ENCODE assay signal across 24 cellular contexts in the genomic region with DNA sequence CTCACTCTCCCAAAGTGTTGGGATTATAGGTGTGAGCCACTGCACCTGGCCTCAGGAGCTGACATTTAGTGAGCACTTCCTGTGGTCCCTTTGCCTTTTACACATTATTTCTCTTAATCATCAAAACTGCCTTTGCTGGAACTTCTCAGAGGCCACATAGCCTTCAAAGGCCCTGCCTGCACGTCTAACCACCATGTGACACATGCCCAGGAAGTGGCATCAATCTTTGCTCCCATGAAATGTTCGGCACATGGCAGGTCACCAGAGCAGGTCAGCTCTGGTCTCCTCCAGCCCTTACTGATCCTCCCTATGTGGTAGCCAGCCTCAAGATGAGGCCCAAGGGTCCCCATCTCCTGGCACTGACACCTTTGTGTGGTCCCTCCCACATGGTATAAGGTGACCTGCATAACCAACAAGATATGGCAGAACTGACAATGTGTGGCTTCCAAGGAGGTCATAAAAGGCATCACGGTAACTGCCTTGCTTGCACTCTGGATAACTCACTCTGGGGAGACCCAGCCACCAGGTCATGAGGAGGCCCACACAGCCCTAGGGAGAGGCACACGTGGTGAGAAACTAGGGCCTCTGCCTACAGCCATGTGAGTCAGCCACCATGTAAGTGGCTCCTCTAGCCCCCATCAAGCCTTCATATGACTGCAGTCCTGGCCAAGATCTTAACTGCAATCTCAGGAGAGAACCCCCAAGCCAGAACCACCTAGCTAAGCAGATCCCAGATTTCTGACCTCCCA. TPM values are rescaled to one million over a fixed set of nuclear protein-coding genes. Genes with fewer than 3 reads are reported as not detected.
DNase-seq lines count a peak whose midpoint lies in the region; ATAC-seq and TF ChIP-seq lines count a peak whose summit lies in the region.
"Had no signal": no experiment of that assay in that cellular context is flagged by ENCODE, and none has a peak within 500 bp of the region (broad histone marks: within the 10 kb centered on the region; RNA-seq: fewer than 3 reads in every experiment).

No MANE protein-coding gene starts in this region.

- no CpG with 5 or more reads among the region's 4 CpGs for WGBS in neuronal stem cell (ENCODE audit: extremely low coverage in 2 of 2, insufficient read length in 2 of 2, insufficient replicate concordance in 1 of 2), 2 donors

- H3K4me1 Mint-ChIP-seq in activated CD4-positive, alpha-beta memory T cell treated with anti-CD3 and anti-CD28 coated beads for 36 hours (ENCODE audit: low read depth): peaks cover 20% of the 10 kb centered on the region
- H3K4me1 Mint-ChIP-seq in activated CD4-positive, alpha-beta memory T cell treated with anti-CD3 and anti-CD28 coated beads, Interleukin-2, amount 10 ng/mL, durations not matched to agents 7 days and 5 days: peaks cover 13% of the 10 kb centered on the region
- peaks cover 6% of the 10 kb centered on the region for H3K4me1 Mint-ChIP-seq in CD8-positive, alpha-beta T cell (ENCODE audit: low read depth)
- peaks cover 8% of the 10 kb centered on the region for H3K4me1 Mint-ChIP-seq in activated T-helper 17 cell treated with anti-CD3 and anti-CD28 coated beads, Interleukin-2, amount 50 U/mL, for 72 hours

- H2AK5ac ChIP-seq in neuronal stem cell (ENCODE audit: low read depth, low read length): no peak overlapping the region

- H2BK120ac ChIP-seq in neuronal stem cell (ENCODE audit: low read depth, low read length): no peak overlapping the region

- peak; percentile 64 for DNase-seq in activated CD4-positive, alpha-beta memory T cell treated with anti-CD3 and anti-CD28 coated beads for 36 hours
- DNase-seq in activated CD4-positive, alpha-beta memory T cell treated with anti-CD3 and anti-CD28 coated beads, Interleukin-2, amount 10 ng/mL, durations not matched to agents 7 days and 5 days: no peak
- no peak for DNase-seq in CD8-positive, alpha-beta T cell
- no peak for DNase-seq in neuronal stem cell (ENCODE audit: low spot score)
- no peak for DNase-seq in ascending aorta (ENCODE audit: low spot score in 2 of 2)
- no peak for DNase-seq in RKO (ENCODE audit: low spot score)
- no peak for DNase-seq in cardiac septum (ENCODE audit: low spot score)
- DNase-seq: amygdala; central memory CD4-positive, alpha-beta T cell; DMS153; effector CD4-positive, alpha-beta T cell; gastrocnemius medialis; mammary epithelial cell; MG63; NCI-H1694; right cardiac atrium; SHP77; substantia nigra; T-cell had no signal

- peak overlapping the region; percentile 28 for H3K14ac ChIP-seq in neuronal stem cell (ENCODE audit: low read length)

- H3K27ac Mint-ChIP-seq in activated CD4-positive, alpha-beta memory T cell treated with anti-CD3 and anti-CD28 coated beads for 36 hours: peak overlapping the region; percentile 57
- no peak overlapping the region for H3K27ac Mint-ChIP-seq in activated CD4-positive, alpha-beta memory T cell treated with anti-CD3 and anti-CD28 coated beads, Interleukin-2, amount 10 ng/mL, durations not matched to agents 7 days and 5 days
- no peak overlapping the region for H3K27ac Mint-ChIP-seq in CD8-positive, alpha-beta T cell
- H3K27ac Mint-ChIP-seq in activated T-helper 17 cell treated with anti-CD3 and anti-CD28 coated beads, Interleukin-2, amount 50 U/mL, for 72 hours: peak overlapping the region; percentile 83

- no peak overlapping the region for H2BK15ac ChIP-seq in neuronal stem cell (ENCODE audit: low read length)

- H3K4me1 ChIP-seq in CD8-positive, alpha-beta T cell (ENCODE audit: insufficient read depth, low read length): no peaks in the 10 kb centered on the region
- H3K4me1 ChIP-seq in neuronal stem cell (ENCODE audit: control insufficient read depth in 2 of 2, insufficient read depth in 1 of 2, low read depth in 1 of 2, low read length in 2 of 2) (no peaks in the 10 kb centered on the region), ascending aorta (no peaks in the 10 kb centered on the region)
- H3K4me1 ChIP-seq: gastrocnemius medialis, HAP-1 had no signal

- no peak overlapping the region for H3K27ac ChIP-seq in CD8-positive, alpha-beta T cell (ENCODE audit: low read depth, low read length)
- H3K27ac ChIP-seq in neuronal stem cell (replicated peaks; ENCODE audit: low read length) (no peak overlapping the region), ascending aorta (no peak overlapping the region)
- H3K27ac ChIP-seq: BLaER1 treated with 17β-estradiol and CSF1 and Interleukin-3, amounts not matched to agents 10 nM and 100 nM; gastrocnemius medialis; VCaP had no signal

- no peaks in the 10 kb centered on the region for H3K27me3 Mint-ChIP-seq in activated CD4-positive, alpha-beta memory T cell treated with anti-CD3 and anti-CD28 coated beads for 36 hours
- no peaks in the 10 kb centered on the region for H3K27me3 Mint-ChIP-seq in activated CD4-positive, alpha-beta memory T cell treated with anti-CD3 and anti-CD28 coated beads, Interleukin-2, amount 10 ng/mL, durations not matched to agents 7 days and 5 days
- H3K27me3 Mint-ChIP-seq in CD8-positive, alpha-beta T cell (ENCODE audit: low read depth): no peaks in the 10 kb centered on the region
- no peaks in the 10 kb centered on the region for H3K27me3 Mint-ChIP-seq in activated T-helper 17 cell treated with anti-CD3 and anti-CD28 coated beads, Interleukin-2, amount 50 U/mL, for 72 hours
- H3K27me3 Mint-ChIP-seq: T-cell had no signal

- no peak overlapping the region for H2BK12ac ChIP-seq in neuronal stem cell (ENCODE audit: low read length)

- H3K4me3 Mint-ChIP-seq in activated CD4-positive, alpha-beta memory T cell treated with anti-CD3 and anti-CD28 coated beads for 36 hours: no peak overlapping the region
- no peak overlapping the region for H3K4me3 Mint-ChIP-seq in activated CD4-positive, alpha-beta memory T cell treated with anti-CD3 and anti-CD28 coated beads, Interleukin-2, amount 10 ng/mL, durations not matched to agents 7 days and 5 days
- H3K4me3 Mint-ChIP-seq in CD8-positive, alpha-beta T cell: no peak overlapping the region
- H3K4me3 Mint-ChIP-seq in activated T-helper 17 cell treated with anti-CD3 and anti-CD28 coated beads, Interleukin-2, amount 50 U/mL, for 72 hours: peak overlapping the region; percentile 48
- H3K4me3 Mint-ChIP-seq: T-cell had no signal

- H4K91ac ChIP-seq in neuronal stem cell (ENCODE audit: low read depth, low read length, poor library complexity): no peak overlapping the region

- H3K18ac ChIP-seq in neuronal stem cell (ENCODE audit: low read length): no peak overlapping the region

- no peak overlapping the region for H3K4me3 ChIP-seq in CD8-positive, alpha-beta T cell (ENCODE audit: low read depth, low read length)
- H3K4me3 ChIP-seq in neuronal stem cell (ENCODE audit: low read length in 2 of 2) (no peak overlapping the region), ascending aorta (no peak overlapping the region)
- H3K4me3 ChIP-seq: BLaER1 treated with 17β-estradiol and CSF1 and Interleukin-3, amounts not matched to agents 10 nM and 100 nM; gastrocnemius medialis; HAP-1; MG63 had no signal

- H4K8ac ChIP-seq in neuronal stem cell (ENCODE audit: low read depth, low read length): no peak overlapping the region

- no peaks in the 10 kb centered on the region for H3K9me3 Mint-ChIP-seq in activated CD4-positive, alpha-beta memory T cell treated with anti-CD3 and anti-CD28 coated beads for 36 hours
- H3K9me3 Mint-ChIP-seq in activated CD4-positive, alpha-beta memory T cell treated with anti-CD3 and anti-CD28 coated beads, Interleukin-2, amount 10 ng/mL, durations not matched to agents 7 days and 5 days: no peaks in the 10 kb centered on the region
- no peaks in the 10 kb centered on the region for H3K9me3 Mint-ChIP-seq in CD8-positive, alpha-beta T cell
- no peaks in the 10 kb centered on the region for H3K9me3 Mint-ChIP-seq in activated T-helper 17 cell treated with anti-CD3 and anti-CD28 coated beads, Interleukin-2, amount 50 U/mL, for 72 hours
- H3K9me3 Mint-ChIP-seq: T-cell had no signal

- TF ChIP-seq CTCF in CD8-positive, alpha-beta T cell (IDR thresholded peaks at IDR 0.05): no peak
- no peak for TF ChIP-seq CTCF in ascending aorta (IDR thresholded peaks at IDR 0.05)

- H2AFZ ChIP-seq in neuronal stem cell (ENCODE audit: low read length): no peak overlapping the region

- ATAC-seq in CD8-positive, alpha-beta T cell: peak; percentile 23
- peak; percentile 90 for ATAC-seq in activated T-helper 17 cell treated with anti-CD3 and anti-CD28 coated beads, Interleukin-2, amount 50 U/mL, for 72 hours (replicated peaks)
- ATAC-seq: esophagus mucosa, gastrocnemius medialis, right cardiac atrium had no signal

- no peaks in the 10 kb centered on the region for H3K27me3 ChIP-seq in CD8-positive, alpha-beta T cell (ENCODE audit: insufficient read depth, low read length)
- H3K27me3 ChIP-seq in neuronal stem cell (ENCODE audit: control insufficient read depth in 3 of 3, insufficient read depth in 3 of 3, low read depth in 1 of 3, low read length in 3 of 3) (peaks cover 0 to 23% (median 0%) of the 10 kb centered on the region in 3 experiments), ascending aorta (no peaks in the 10 kb centered on the region)
- H3K27me3 ChIP-seq: BLaER1 treated with 17β-estradiol and CSF1 and Interleukin-3, amounts not matched to agents 10 nM and 100 nM; gastrocnemius medialis; MG63 had no signal

- intact Hi-C loops in activated CD4-positive, alpha-beta memory T cell treated with anti-CD3 and anti-CD28 coated beads for 36 hours (cut with micrococcal nuclease): no loop called here
- intact Hi-C loops in CD8-positive, alpha-beta T cell (cut with DNase I, micrococcal nuclease): no loop called here
- intact Hi-C loops in ascending aorta (cut with DNase I) (no loop called here), cardiac septum (cut with DNase I) (no loop called here)

- no peaks in the 10 kb centered on the region for H3K36me3 Mint-ChIP-seq in activated CD4-positive, alpha-beta memory T cell treated with anti-CD3 and anti-CD28 coated beads for 36 hours
- no peaks in the 10 kb centered on the region for H3K36me3 Mint-ChIP-seq in activated CD4-positive, alpha-beta memory T cell treated with anti-CD3 and anti-CD28 coated beads, Interleukin-2, amount 10 ng/mL, durations not matched to agents 7 days and 5 days (ENCODE audit: low read depth)
- H3K36me3 Mint-ChIP-seq in CD8-positive, alpha-beta T cell: no peaks in the 10 kb centered on the region
- H3K36me3 Mint-ChIP-seq in activated T-helper 17 cell treated with anti-CD3 and anti-CD28 coated beads, Interleukin-2, amount 50 U/mL, for 72 hours (ENCODE audit: low read depth): no peaks in the 10 kb centered on the region
- H3K36me3 Mint-ChIP-seq: T-cell had no signal

- H3K23ac ChIP-seq in neuronal stem cell (ENCODE audit: low read depth, low read length, poor library complexity): no peak overlapping the region

- CTCF ChIA-PET in activated CD4-positive, alpha-beta memory T cell treated with anti-CD3 and anti-CD28 coated beads for 36 hours (lab: Charles Lee): interaction anchor here (0.6 to 2.0 kb wide), 6 partner anchors 11 to 377 kb away, joined by 3 to 10 read pairs (median 3); a partner anchor contains a TSS
- CTCF ChIA-PET in activated CD4-positive, alpha-beta memory T cell treated with anti-CD3 and anti-CD28 coated beads, Interleukin-2, amount 10 ng/mL, durations not matched to agents 7 days and 5 days (lab: Charles Lee): interaction anchor here (0.8 to 2.7 kb wide), 4 partner anchors 10 to 41 kb away, joined by 3 to 8 read pairs (median 4); a partner anchor contains a TSS
- CTCF ChIA-PET in CD8-positive, alpha-beta T cell (lab: Charles Lee): interaction anchor here (1.0 to 1.3 kb wide), 4 partner anchors 11 to 207 kb away, joined by 3 to 5 read pairs (median 4); no protein-coding TSS in a partner anchor

- H3K79me1 ChIP-seq in neuronal stem cell (ENCODE audit: low read depth, low read length): no peaks in the 10 kb centered on the region

- no peaks in the 10 kb centered on the region for H3K9me3 ChIP-seq in CD8-positive, alpha-beta T cell (ENCODE audit: low read length)
- H3K9me3 ChIP-seq in neuronal stem cell (replicated peaks in 1 of 2; ENCODE audit: control insufficient read depth in 2 of 2, insufficient read depth in 1 of 2, low read depth in 1 of 2, low read length in 2 of 2) (no peaks in the 10 kb centered on the region), ascending aorta (no peaks in the 10 kb centered on the region)
- H3K9me3 ChIP-seq: gastrocnemius medialis, HAP-1, MG63 had no signal

- H3K9ac ChIP-seq in neuronal stem cell (ENCODE audit: low read depth, low read length, poor library complexity): no peak overlapping the region
- H3K9ac ChIP-seq: BLaER1 treated with 17β-estradiol and CSF1 and Interleukin-3, amounts not matched to agents 10 nM and 100 nM had no signal

- no peaks in the 10 kb centered on the region for H3K36me3 ChIP-seq in CD8-positive, alpha-beta T cell (ENCODE audit: insufficient read depth, low read length)
- H3K36me3 ChIP-seq in neuronal stem cell (replicated peaks in 1 of 2; ENCODE audit: control insufficient read depth in 2 of 2, insufficient read depth in 2 of 2, low read length in 2 of 2) (no peaks in the 10 kb centered on the region), ascending aorta (no peaks in the 10 kb centered on the region)
- H3K36me3 ChIP-seq: BLaER1 treated with 17β-estradiol and CSF1 and Interleukin-3, amounts not matched to agents 10 nM and 100 nM; gastrocnemius medialis; HAP-1; MG63 had no signal

- H2BK5ac ChIP-seq in neuronal stem cell (ENCODE audit: low read length): no peak overlapping the region

- H3K4me2 ChIP-seq in neuronal stem cell (ENCODE audit: insufficient read depth, low read length, poor library complexity, severe bottlenecking): no peak overlapping the region
- H3K4me2 ChIP-seq: BLaER1 treated with 17β-estradiol and CSF1 and Interleukin-3, amounts not matched to agents 10 nM and 100 nM had no signal

- POLR2A ChIA-PET in activated CD4-positive, alpha-beta memory T cell treated with anti-CD3 and anti-CD28 coated beads for 36 hours (lab: Charles Lee): no interaction called here
- POLR2A ChIA-PET in activated CD4-positive, alpha-beta memory T cell treated with anti-CD3 and anti-CD28 coated beads, Interleukin-2, amount 10 ng/mL, durations not matched to agents 7 days and 5 days (lab: Charles Lee): interaction anchor here (0.8 to 1.8 kb wide), 4 partner anchors 9 to 29 kb away, joined by 3 to 4 read pairs (median 3); a partner anchor contains a TSS
- POLR2A ChIA-PET in CD8-positive, alpha-beta T cell (lab: Charles Lee): interaction anchor here (1.3 to 1.9 kb wide), 2 partner anchors 12 to 16 kb away, joined by 4 to 7 read pairs; no protein-coding TSS in a partner anchor

- no peak overlapping the region for H3K4ac ChIP-seq in neuronal stem cell (ENCODE audit: low read length)

RNA-seq across cellular contexts. Expression of a gene that starts 28.8 kb away (rescaled TPM):
- total RNA-seq in activated CD4-positive, alpha-beta memory T cell treated with anti-CD3 and anti-CD28 coated beads for 36 hours: 100 to 1,000 TPM; 422 to 429 TPM
- 100 to 1,000 TPM; 269 to 282 TPM for total RNA-seq in activated CD4-positive, alpha-beta memory T cell treated with anti-CD3 and anti-CD28 coated beads, Interleukin-2, amount 10 ng/mL, durations not matched to agents 7 days and 5 days
- total RNA-seq in CD8-positive, alpha-beta T cell: 100 to 1,000 TPM; 107 to 113 TPM
- 100 to 1,000 TPM; 203 to 389 TPM for total RNA-seq in activated T-helper 17 cell treated with anti-CD3 and anti-CD28 coated beads, Interleukin-2, amount 50 U/mL, for 72 hours
- polyA plus RNA-seq in neuronal stem cell (2013, experiment 1 of 2): 2,319 TPM
- 2,280 TPM for polyA plus RNA-seq in neuronal stem cell (2013, experiment 2 of 2)
- total RNA-seq in ascending aorta (21.4 TPM), cardiac septum (36.4 TPM)

RNA-seq across cellular contexts. Expression of a gene that starts 40.9 kb away (rescaled TPM):
- total RNA-seq in activated CD4-positive, alpha-beta memory T cell treated with anti-CD3 and anti-CD28 coated beads for 36 hours: 10 to 100 TPM; 22.4 to 25.2 TPM
- 10 to 100 TPM; 38.3 to 38.4 TPM for total RNA-seq in activated CD4-positive, alpha-beta memory T cell treated with anti-CD3 and anti-CD28 coated beads, Interleukin-2, amount 10 ng/mL, durations not matched to agents 7 days and 5 days
- 10 to 100 TPM; 12.7 to 14.2 TPM for total RNA-seq in CD8-positive, alpha-beta T cell
- 10 to 100 TPM; 10.9 to 17.3 TPM for total RNA-seq in activated T-helper 17 cell treated with anti-CD3 and anti-CD28 coated beads, Interleukin-2, amount 50 U/mL, for 72 hours
- polyA plus RNA-seq in neuronal stem cell (2013, experiment 1 of 2): 6.3 TPM
- polyA plus RNA-seq in neuronal stem cell (2013, experiment 2 of 2): 6.1 TPM
- 9.2 TPM for total RNA-seq in ascending aorta
- total RNA-seq in cardiac septum: 27.1 TPM

Comparison
In these comparisons a context has a peak if more than half of its experiments do, and no peak if none do; other contexts are left out.
1. H3K27ac Mint-ChIP-seq: peak in activated CD4-positive, alpha-beta memory T cell treated with anti-CD3 and anti-CD28 coated beads for 36 hours (single experiment) and activated T-helper 17 cell treated with anti-CD3 and anti-CD28 coated beads, Interleukin-2, amount 50 U/mL, for 72 hours (single experiment); none in activated CD4-positive, alpha-beta memory T cell treated with anti-CD3 and anti-CD28 coated beads, Interleukin-2, amount 10 ng/mL, durations not matched to agents 7 days and 5 days (single experiment) and CD8-positive, alpha-beta T cell (single experiment).